1 cellular context compared by ENCODE assay signal in genomic region chr16:9072806-9073341, GRCh38.
A peak's percentile ranks its signal among the peaks of the same experiment; 100 is the strongest.
TF ChIP-seq lines count a peak whose summit lies in the region.

No MANE protein-coding gene starts in this region.

TF ChIP-seq in K562, 482 proteins besides CTCF, POLR2A, EP300 and RAD21 (continued from another document and continues in another):
- TF ChIP-seq CHD7 (IDR thresholded peaks at IDR 0.05; ENCODE audit: low read depth, low read length): no peak
- no peak for TF ChIP-seq KDM4B (IDR thresholded peaks at IDR 0.05; ENCODE audit: borderline replicate concordance in 2 of 2, low read depth in 1 of 2)
- no peak for TF ChIP-seq POLR3A (IDR thresholded peaks at IDR 0.05; ENCODE audit: borderline replicate concordance, extremely low read depth, insufficient read depth, insufficient read length)
- no peak for TF ChIP-seq ELF4 (CRISPR knock-in tag; IDR thresholded peaks at IDR 0.05)
- TF ChIP-seq TAF7 (tag; IDR thresholded peaks at IDR 0.05): no peak
- no peak for TF ChIP-seq ZNF764 (CRISPR knock-in tag; IDR thresholded peaks at IDR 0.05; ENCODE audit: low read depth)
- TF ChIP-seq CAMTA2 (CRISPR knock-in tag; conservative IDR thresholded peaks at IDR 0.05): no peak
- TF ChIP-seq ZNF699 (CRISPR knock-in tag; IDR thresholded peaks at IDR 0.05; ENCODE audit: insufficient replicate concordance): no peak
- TF ChIP-seq ZNF668 (CRISPR knock-in tag; IDR thresholded peaks at IDR 0.05): no peak
- TF ChIP-seq ETV1 (tag; conservative IDR thresholded peaks at IDR 0.05; ENCODE audit: low read depth): no peak
- TF ChIP-seq IRF2 (CRISPR knock-in tag; IDR thresholded peaks at IDR 0.05): no peak
- no peak for TF ChIP-seq SFPQ (IDR thresholded peaks at IDR 0.05; ENCODE audit: low read depth, low read length)
- peak; percentile 44 to 47 for TF ChIP-seq AFF1 (IDR thresholded peaks at IDR 0.05; ENCODE audit: low read depth in 1 of 2, partially characterized antibody in 2 of 2)
- TF ChIP-seq NELFE (IDR thresholded peaks at IDR 0.05; ENCODE audit: insufficient read depth, insufficient read length): no peak
- TF ChIP-seq PRDM10 (IDR thresholded peaks at IDR 0.05; ENCODE audit: partially characterized antibody): no peak
- 0 out of 2 replicates have a peak, but pooled peaks have one; percentile 34 for TF ChIP-seq E4F1 (CRISPR knock-in tag; IDR thresholded peaks at IDR 0.05; ENCODE audit: borderline replicate concordance)
- TF ChIP-seq ZNF184 (CRISPR knock-in tag; IDR thresholded peaks at IDR 0.05): no peak
- no peak for TF ChIP-seq ZNF583 (CRISPR knock-in tag; IDR thresholded peaks at IDR 0.05)
- no peak for TF ChIP-seq PTBP1 (IDR thresholded peaks at IDR 0.05; ENCODE audit: low read depth, low read length)
- no peak for TF ChIP-seq CSDE1 (IDR thresholded peaks at IDR 0.05)
- no peak for TF ChIP-seq ZZZ3 (IDR thresholded peaks at IDR 0.05)
- peak; percentile 86 for TF ChIP-seq ZNF592 (IDR thresholded peaks at IDR 0.05)
- TF ChIP-seq SPI1 (IDR thresholded peaks at IDR 0.05; ENCODE audit: borderline replicate concordance, low read depth, low read length): no peak
